ENCODE assay signal across 1 cellular context in genomic region chrX:49175435-49175834, GRCh38.
A peak's percentile ranks its signal among the peaks of the same experiment; 100 is the strongest.
TF ChIP-seq lines count a peak whose summit lies in the region.

No MANE protein-coding gene starts in this region.

TF ChIP-seq in K562, 482 proteins besides CTCF, POLR2A, EP300 and RAD21 (continued from another document and continues in another):
- TF ChIP-seq ZBTB5 (IDR thresholded peaks at IDR 0.05) (no peak), ZNF699 (CRISPR knock-in tag; IDR thresholded peaks at IDR 0.05; ENCODE audit: insufficient replicate concordance) (no peak), POLR2AphosphoS2 (IDR thresholded peaks at IDR 0.05; ENCODE audit: low read length) (no peak; the same call in 1 of the 2 replicates), ZNF79 (CRISPR knock-in tag; IDR thresholded peaks at IDR 0.05; ENCODE audit: low read depth) (no peak), BRD4 (IDR thresholded peaks at IDR 0.05) (no peak), SNAPC5 (CRISPR knock-in tag; IDR thresholded peaks at IDR 0.05) (no peak), E2F5 (CRISPR knock-in tag; IDR thresholded peaks at IDR 0.05) (no peak), MEIS2 (IDR thresholded peaks at IDR 0.05; ENCODE audit: partially characterized antibody) (peak; percentile 8), SUPT5H (IDR thresholded peaks at IDR 0.05) (no peak), RBBP5 (IDR thresholded peaks at IDR 0.05; ENCODE audit: borderline replicate concordance, insufficient read depth, low read length, poor library complexity, severe bottlenecking) (no peak), FOXM1 (IDR thresholded peaks at IDR 0.05; ENCODE audit: low read depth) (no peak), FOXM1 (CRISPR knock-in tag; IDR thresholded peaks at IDR 0.05; ENCODE audit: low read depth) (no peak), MLX (CRISPR knock-in tag; conservative IDR thresholded peaks at IDR 0.05) (no peak), ID3 (CRISPR knock-in tag; IDR thresholded peaks at IDR 0.05) (no peak), ID3 (tag; IDR thresholded peaks at IDR 0.05) (no peak), ATF2 (CRISPR knock-in tag; IDR thresholded peaks at IDR 0.05) (no peak), BCLAF1 (IDR thresholded peaks at IDR 0.05; ENCODE audit: borderline replicate concordance in 1 of 2, control insufficient read depth in 1 of 2, low read depth in 2 of 2, low read length in 1 of 2) (no peak), ZNF518B (CRISPR knock-in tag; IDR thresholded peaks at IDR 0.05) (no peak), MIER1 (IDR thresholded peaks at IDR 0.05; ENCODE audit: low read depth) (no peak), POLR2B (IDR thresholded peaks at IDR 0.05; ENCODE audit: low read depth, partially characterized antibody) (peak; percentile 14), ZNF609 (CRISPR knock-in tag; IDR thresholded peaks at IDR 0.05; ENCODE audit: borderline replicate concordance) (no peak), NFXL1 (CRISPR knock-in tag; IDR thresholded peaks at IDR 0.05) (no peak), ZBTB33 (CRISPR knock-in tag; IDR thresholded peaks at IDR 0.05) (peak; percentile 82), YY1 (IDR thresholded peaks at IDR 0.05; ENCODE audit: borderline replicate concordance in 1 of 3, control insufficient read depth in 1 of 3, extremely low read depth in 1 of 3, insufficient read depth in 3 of 3, insufficient read length in 1 of 3, insufficient replicate concordance in 2 of 3, low read depth in 1 of 3, low read length in 2 of 3) (peak in 1 of 3 experiments; percentile 44), E2F4 (CRISPR knock-in tag; IDR thresholded peaks at IDR 0.05; ENCODE audit: low read depth) (no peak), POLR2AphosphoS5 (IDR thresholded peaks at IDR 0.05; ENCODE audit: control insufficient read depth, insufficient read depth, low read depth, low read length) (peak; percentile 35; the same call in 1 of the 2 replicates), ATF3 (IDR thresholded peaks at IDR 0.05) (no peak), ATF3 (CRISPR knock-in tag; conservative IDR thresholded peaks at IDR 0.05) (no peak), ZBTB7A (IDR thresholded peaks at IDR 0.05; ENCODE audit: borderline replicate concordance, control insufficient read depth, low read depth, low read length) (no peak), GTF2F1 (IDR thresholded peaks at IDR 0.05; ENCODE audit: low read depth, low read length) (no peak), RHOXF2B (CRISPR knock-in tag; conservative IDR thresholded peaks at IDR 0.05) (no peak), E2F6 (IDR thresholded peaks at IDR 0.05; ENCODE audit: borderline replicate concordance in 1 of 2, extremely low read depth in 1 of 2, insufficient read depth in 1 of 2, insufficient read length in 1 of 2, low read depth in 1 of 2, low read length in 1 of 2, poor library complexity in 1 of 2, severe bottlenecking in 1 of 2) (peak in 1 of 2 experiments; percentile 33)
